In genomic region chr10:117222552-117223412, GRCh38 we compare ENCODE assay signal across 16 cellular contexts. TPM values are rescaled to one million over a fixed set of nuclear protein-coding genes. Genes with fewer than 3 reads are reported as not detected.
"Had no signal": no experiment of that assay in that cellular context is flagged by ENCODE, and none has a peak within 500 bp of the region (broad histone marks: within the 10 kb centered on the region; RNA-seq: fewer than 3 reads in every experiment).

No MANE protein-coding gene starts in this region.

- H3K27me3 ChIP-seq: ovary had no signal

- ATAC-seq: foreskin keratinocyte, heart left ventricle, left lobe of liver had no signal

- H3K36me3 ChIP-seq: esophagus squamous epithelium, heart left ventricle, ovary, tibial artery had no signal

- H3K9me3 Mint-ChIP-seq: activated T-cell treated with anti-CD3 and anti-CD28 coated beads, Interleukin-2, amount 50 U/mL, for 24 hours; nephron progenitor cell had no signal

- H3K4me3 Mint-ChIP-seq: activated T-cell treated with anti-CD3 and anti-CD28 coated beads, Interleukin-2, amount 50 U/mL, for 24 hours; nephron progenitor cell had no signal

- DNase-seq: activated CD4-positive, alpha-beta T cell treated with anti-CD3 and anti-CD28 coated beads, Interleukin-2, amount 50 U/mL, for 4 hours; activated gamma-delta T cell; activated T-cell treated with anti-CD3 and anti-CD28 coated beads, Interleukin-2, amount 50 U/mL, for 24 hours; esophagus squamous epithelium; foreskin keratinocyte; heart left ventricle; nephron progenitor cell; ovary; small intestine; T-helper 2 cell had no signal

- H3K27ac Mint-ChIP-seq: activated T-cell treated with anti-CD3 and anti-CD28 coated beads, Interleukin-2, amount 50 U/mL, for 24 hours; nephron progenitor cell had no signal

- H3K4me3 ChIP-seq: esophagus squamous epithelium, heart left ventricle, ovary, tibial artery had no signal

- H3K27ac ChIP-seq: esophagus squamous epithelium, foreskin keratinocyte, heart left ventricle, ovary, tibial artery had no signal

- H3K9me3 ChIP-seq: esophagus squamous epithelium, heart left ventricle, ovary, tibial artery had no signal

RNA-seq across cellular contexts. Expression of gene SLC18A2, which starts 18.1 kb away (rescaled TPM):
- total RNA-seq: bronchial epithelial cell, chondrocyte, foreskin keratinocyte had no signal
- polyA plus RNA-seq: foreskin keratinocyte had no signal

RNA-seq across cellular contexts. Expression of gene KCNK18, which starts 25.5 kb away (rescaled TPM):
- total RNA-seq: aorta, bronchial epithelial cell, chondrocyte, esophagus squamous epithelium, foreskin keratinocyte, heart left ventricle, left lobe of liver, mucosa of gallbladder, ovary had no signal
- polyA plus RNA-seq: aorta, foreskin keratinocyte, heart left ventricle, ovary, small intestine had no signal
